ENCODE assay signal across 10 cellular contexts in the genomic region with DNA sequence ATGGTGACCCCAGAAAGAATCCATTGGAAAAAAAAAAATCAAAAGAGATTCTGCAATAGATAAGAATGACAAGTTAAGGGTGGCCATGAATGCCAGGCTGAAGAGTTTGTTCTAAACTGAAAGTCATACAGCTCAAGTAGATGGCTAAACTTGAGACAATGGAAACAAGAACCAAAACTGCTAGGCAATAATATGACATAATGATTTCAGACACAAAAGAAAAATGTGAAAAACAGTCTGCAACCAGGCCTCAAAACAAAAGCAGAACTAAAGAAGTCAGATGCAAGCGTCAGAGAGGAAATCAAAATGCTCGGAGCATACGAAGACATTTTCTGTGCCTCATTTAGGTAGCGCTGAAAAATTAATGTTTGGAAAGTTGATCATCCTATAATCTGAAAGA. TPM values are rescaled to one million over a fixed set of nuclear protein-coding genes. Genes with fewer than 3 reads are reported as not detected.
DNase-seq lines count a peak whose midpoint lies in the region; ATAC-seq lines count a peak whose summit lies in the region.
"Had no signal": no experiment of that assay in that cellular context is flagged by ENCODE, and none has a peak within 500 bp of the region (broad histone marks: within the 10 kb centered on the region; RNA-seq: fewer than 3 reads in every experiment).

No MANE protein-coding gene starts in this region.

- DNase-seq in Right ventricle myocardium inferior (ENCODE audit: missing footprints), result no peak
- DNase-seq in right cardiac atrium, result no peak
- peak; percentile 80 for DNase-seq in NOMO-1 treated with dmso at 0.1 percent for 144 hours (lab: John Stamatoyannopoulos, UW; ENCODE audit: unreplicated experiment)
- no peak for DNase-seq in T-helper 2 cell treated with Interferon-gamma antibody and Interleukin-4, amounts not matched to agents 5 μg/mL and 100 μg/mL, for 36 hours (ENCODE audit: low spot score)
- no peak for DNase-seq in NCI-H524 treated with DMSO at 0.1 percent for 48 hours (lab: John Stamatoyannopoulos, UW)
- no peak for DNase-seq in stimulated activated CD4-positive, alpha-beta T cell treated with anti-CD3 and anti-CD28 coated beads, Interleukin-4, amount 100 ng/mL, for 1 hour
- DNase-seq: activated CD4-positive, alpha-beta T cell treated with anti-CD3 and anti-CD28 coated beads for 4 hours had no signal

- H3K36me3 Mint-ChIP-seq in stimulated activated naive CD8-positive, alpha-beta T cell treated with anti-CD3 and anti-CD28 coated beads, Interleukin-15, Interleukin-2, amounts not matched to agents 100 ng/mL and 50 ng/mL, for 24 hours (ENCODE audit: low read depth), result no peaks in the 10 kb centered on the region
- no peaks in the 10 kb centered on the region for H3K36me3 Mint-ChIP-seq in T-helper 2 cell treated with Interferon-gamma antibody and Interleukin-4, amounts not matched to agents 5 μg/mL and 100 μg/mL, for 36 hours (ENCODE audit: low read depth)

- no peaks in the 10 kb centered on the region for H3K27me3 ChIP-seq in right cardiac atrium (ENCODE audit: control insufficient read depth, insufficient read depth)

- no peaks in the 10 kb centered on the region for H3K4me1 ChIP-seq in right cardiac atrium (ENCODE audit: control insufficient read depth, insufficient read depth, low read length)

- no peaks in the 10 kb centered on the region for H3K27me3 Mint-ChIP-seq in stimulated activated naive CD8-positive, alpha-beta T cell treated with anti-CD3 and anti-CD28 coated beads, Interleukin-15, Interleukin-2, amounts not matched to agents 100 ng/mL and 50 ng/mL, for 24 hours
- no peaks in the 10 kb centered on the region for H3K27me3 Mint-ChIP-seq in T-helper 2 cell treated with Interferon-gamma antibody and Interleukin-4, amounts not matched to agents 5 μg/mL and 100 μg/mL, for 36 hours (ENCODE audit: low read depth)

- no peaks in the 10 kb centered on the region for H3K9me3 ChIP-seq in right cardiac atrium (ENCODE audit: control insufficient read depth, low read length)

- intact Hi-C loops in Right ventricle myocardium inferior (cut with DNase I) (no loop called here), right cardiac atrium (cut with DNase I) (no loop called here)

- no peak overlapping the region for H3K27ac ChIP-seq in right cardiac atrium (ENCODE audit: low read length)

- no peak overlapping the region for H3K4me3 Mint-ChIP-seq in stimulated activated naive CD8-positive, alpha-beta T cell treated with anti-CD3 and anti-CD28 coated beads, Interleukin-15, Interleukin-2, amounts not matched to agents 100 ng/mL and 50 ng/mL, for 24 hours
- no peak overlapping the region for H3K4me3 Mint-ChIP-seq in T-helper 2 cell treated with Interferon-gamma antibody and Interleukin-4, amounts not matched to agents 5 μg/mL and 100 μg/mL, for 36 hours

- 83% methylated on average over 4 of the region's 4 CpGs for WGBS in right cardiac atrium

- ATAC-seq in Right ventricle myocardium inferior (peak; percentile 50), right cardiac atrium (no peak), HG02885 (IDR thresholded peaks at IDR 0.05; ENCODE audit: poor library complexity, unreplicated experiment) (peak; percentile 54)
- ATAC-seq: left lobe of liver had no signal

- peaks cover 5% of the 10 kb centered on the region for H3K4me1 Mint-ChIP-seq in stimulated activated naive CD8-positive, alpha-beta T cell treated with anti-CD3 and anti-CD28 coated beads, Interleukin-15, Interleukin-2, amounts not matched to agents 100 ng/mL and 50 ng/mL, for 24 hours (ENCODE audit: low read depth)
- H3K4me1 Mint-ChIP-seq in T-helper 2 cell treated with Interferon-gamma antibody and Interleukin-4, amounts not matched to agents 5 μg/mL and 100 μg/mL, for 36 hours (ENCODE audit: low read depth), result no peaks in the 10 kb centered on the region

- no peaks in the 10 kb centered on the region for H3K9me3 Mint-ChIP-seq in stimulated activated naive CD8-positive, alpha-beta T cell treated with anti-CD3 and anti-CD28 coated beads, Interleukin-15, Interleukin-2, amounts not matched to agents 100 ng/mL and 50 ng/mL, for 24 hours
- no peaks in the 10 kb centered on the region for H3K9me3 Mint-ChIP-seq in T-helper 2 cell treated with Interferon-gamma antibody and Interleukin-4, amounts not matched to agents 5 μg/mL and 100 μg/mL, for 36 hours

- H3K27ac Mint-ChIP-seq in stimulated activated naive CD8-positive, alpha-beta T cell treated with anti-CD3 and anti-CD28 coated beads, Interleukin-15, Interleukin-2, amounts not matched to agents 100 ng/mL and 50 ng/mL, for 24 hours, result peak overlapping the region; percentile 4
- H3K27ac Mint-ChIP-seq in T-helper 2 cell treated with Interferon-gamma antibody and Interleukin-4, amounts not matched to agents 5 μg/mL and 100 μg/mL, for 36 hours, result no peak overlapping the region

- H3K4me3 ChIP-seq in right cardiac atrium (ENCODE audit: low read length), result no peak overlapping the region

RNA-seq across cellular contexts. Expression of gene YPEL2, which starts 54.4 kb away (rescaled TPM):
- 32.7 TPM for total RNA-seq in Right ventricle myocardium inferior
- total RNA-seq in right cardiac atrium, result 10 to 100 TPM; 14.5 to 33.9 (median 23.2) TPM
- 12.5 TPM for polyA plus RNA-seq in right cardiac atrium

RNA-seq across cellular contexts. Expression of gene GDPD1, which starts 56.7 kb away (rescaled TPM):
- total RNA-seq in Right ventricle myocardium inferior (2.5 TPM), right cardiac atrium (1 to 10 TPM; 2.7 to 5.2 (median 3.2) TPM)
- 2.4 TPM for polyA plus RNA-seq in right cardiac atrium

Comparison
In these comparisons a context has a peak if more than half of its experiments do, and no peak if none do; other contexts are left out.
1. ATAC-seq: peak in Right ventricle myocardium inferior (single experiment) and HG02885 (single experiment); none in right cardiac atrium (0 of 2).